Comparison of ENCODE assay signal across 16 cellular contexts in the genomic region with DNA sequence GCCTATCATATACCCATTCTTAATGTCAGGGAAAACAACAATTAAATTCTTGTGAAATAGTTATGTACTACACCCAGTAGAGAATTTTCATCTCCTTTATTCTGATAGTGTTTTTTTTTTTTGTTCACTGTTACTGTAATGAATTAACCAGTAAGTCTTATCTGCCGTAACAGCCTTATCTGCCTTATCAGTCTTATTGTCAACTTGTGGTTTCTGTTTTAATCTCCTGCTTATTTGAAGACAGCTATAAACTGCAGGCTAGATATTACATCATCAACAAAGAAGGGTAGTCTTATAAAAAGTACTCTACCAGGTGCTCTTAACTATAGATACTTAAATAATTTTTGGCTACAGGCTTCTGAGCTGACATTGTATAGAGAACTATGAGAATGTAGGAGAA.
DNase-seq lines count a peak whose midpoint lies in the region; ATAC-seq and TF ChIP-seq lines count a peak whose summit lies in the region.
"Had no signal": no experiment of that assay in that cellular context is flagged by ENCODE, and none has a peak within 500 bp of the region (broad histone marks: within the 10 kb centered on the region; RNA-seq: fewer than 3 reads in every experiment).

No MANE protein-coding gene starts in this region.

- POLR2A ChIA-PET in HEK293 (lab: Yijun Ruan, JAX): no interaction called here

- CTCF ChIA-PET in HEK293 (lab: Yijun Ruan, JAX): interaction anchor here (0.6 kb wide), 1 partner anchor 23 kb away, joined by 3 read pairs; no protein-coding TSS in a partner anchor

- no peaks in the 10 kb centered on the region for H3K36me3 ChIP-seq in HEK293 (ENCODE audit: control insufficient read depth in 2 of 2, insufficient read depth in 1 of 2, low read length in 2 of 2)
- no peaks in the 10 kb centered on the region for H3K36me3 ChIP-seq in body of pancreas (replicated peaks in 1 of 2; ENCODE audit: insufficient read depth in 1 of 2, low read depth in 2 of 2)
- H3K36me3 ChIP-seq in stomach: no peaks in the 10 kb centered on the region
- no peaks in the 10 kb centered on the region for H3K36me3 ChIP-seq in Peyer's patch
- H3K36me3 ChIP-seq: BLaER1 treated with 17β-estradiol and CSF1 and Interleukin-3, amounts not matched to agents 10 nM and 100 nM; HAP-1 had no signal

- H3K9me3 ChIP-seq in HEK293 (ENCODE audit: control insufficient read depth, insufficient read depth, low read depth, low read length): no peaks in the 10 kb centered on the region
- H3K9me3 ChIP-seq in body of pancreas: no peaks in the 10 kb centered on the region
- no peaks in the 10 kb centered on the region for H3K9me3 ChIP-seq in stomach
- no peaks in the 10 kb centered on the region for H3K9me3 ChIP-seq in Peyer's patch
- H3K9me3 ChIP-seq: BLaER1 treated with 17β-estradiol and CSF1 and Interleukin-3, amounts not matched to agents 10 nM and 100 nM; HAP-1 had no signal

- no peak overlapping the region for H3K4me3 ChIP-seq in HEK293 (ENCODE audit: low read depth, low read length)
- H3K4me3 ChIP-seq in body of pancreas: no peak overlapping the region
- H3K4me3 ChIP-seq in fibroblast of pulmonary artery (replicated peaks; ENCODE audit: low read depth, low read length): no peak overlapping the region
- H3K4me3 ChIP-seq in stomach: no peak overlapping the region
- H3K4me3 ChIP-seq in Peyer's patch: no peak overlapping the region
- H3K4me3 ChIP-seq: BLaER1 treated with 17β-estradiol and CSF1 and Interleukin-3, amounts not matched to agents 10 nM and 100 nM; HAP-1 had no signal

- H3K27me3 ChIP-seq in body of pancreas: no peaks in the 10 kb centered on the region
- peaks cover 0 to 3% (median 0%) of the 10 kb centered on the region in 3 donors for H3K27me3 ChIP-seq in stomach
- H3K27me3 ChIP-seq in Peyer's patch: no peaks in the 10 kb centered on the region

- TF ChIP-seq POLR2A in body of pancreas (IDR thresholded peaks at IDR 0.05): no peak
- no peak for TF ChIP-seq POLR2A in stomach (IDR thresholded peaks at IDR 0.05)
- TF ChIP-seq POLR2A in Peyer's patch (IDR thresholded peaks at IDR 0.05): no peak

- ATAC-seq in body of pancreas: peak; percentile 33

- TF ChIP-seq CTCF in HEK293 (tag by site-specific recombination; IDR thresholded peaks at IDR 0.05): no peak
- no peak for TF ChIP-seq CTCF in body of pancreas (IDR thresholded peaks at IDR 0.05)
- no peak for TF ChIP-seq CTCF in fibroblast of pulmonary artery (IDR thresholded peaks at IDR 0.05; ENCODE audit: low read length, missing control alignments)
- no peak for TF ChIP-seq CTCF in stomach (IDR thresholded peaks at IDR 0.05)
- no peak for TF ChIP-seq CTCF in Peyer's patch (IDR thresholded peaks at IDR 0.05)

- H3K4me1 ChIP-seq in HEK293 (ENCODE audit: control insufficient read depth, insufficient read depth, low read length) (no peaks in the 10 kb centered on the region), body of pancreas (peaks cover 7% of the 10 kb centered on the region), stomach (no peaks in the 10 kb centered on the region), Peyer's patch (no peaks in the 10 kb centered on the region)
- H3K4me1 ChIP-seq: BLaER1 treated with 17β-estradiol and CSF1 and Interleukin-3, amounts not matched to agents 10 nM and 100 nM; HAP-1 had no signal

- no peak for TF ChIP-seq EP300 in stomach (IDR thresholded peaks at IDR 0.05)

- no peak overlapping the region for H3K27ac ChIP-seq in HEK293 (ENCODE audit: extremely low read depth, low read depth, low read length)
- no peak overlapping the region for H3K27ac ChIP-seq in body of pancreas
- H3K27ac ChIP-seq in stomach: no peak overlapping the region
- H3K27ac ChIP-seq in Peyer's patch: no peak overlapping the region
- H3K27ac ChIP-seq: BLaER1 treated with 17β-estradiol and CSF1 and Interleukin-3, amounts not matched to agents 10 nM and 100 nM had no signal

- WGBS in body of pancreas, 2 donors: 4 to 5% methylated on average over 1 of the region's 1 CpG
- WGBS in stomach, 5 donors: 9 to 57% (median 17%) methylated on average over 1 of the region's 1 CpG

- DNase-seq in body of pancreas: no peak
- DNase-seq in fibroblast of pulmonary artery (ENCODE audit: low read depth): peak; percentile 7
- DNase-seq in pulmonary artery endothelial cell (ENCODE audit: low read depth, low spot score): peak; percentile 2
- no peak for DNase-seq in SKM-1 (lab: John Stamatoyannopoulos, UW; ENCODE audit: unreplicated experiment)
- DNase-seq in stomach: no peak
- no peak for DNase-seq in Peyer's patch
- DNase-seq: 8988T; ACHN; CD4-positive, CD25-positive, alpha-beta regulatory T cell; DMS53; GF-D8; GOT3; HFFc6 had no signal

- intact Hi-C loops in body of pancreas (cut with DNase I) (no loop called here), stomach (cut with DNase I; ENCODE audit: low total_unique reads) (no loop called here)

TF ChIP-seq in HEK293, 187 proteins besides CTCF, POLR2A, EP300 and RAD21:
- TF ChIP-seq BCL11B (tag by site-specific recombination; IDR thresholded peaks at IDR 0.05; ENCODE audit: low read depth) (no peak), TCF7L2 (IDR thresholded peaks at IDR 0.05; ENCODE audit: borderline replicate concordance, low read depth, low read length) (peak; percentile 69; the same call in 1 of the 2 replicates)

Comparison
In these comparisons a context has a peak if more than half of its experiments do, and no peak if none do; other contexts are left out.
1. DNase-seq: peak in fibroblast of pulmonary artery (single experiment) and pulmonary artery endothelial cell (single experiment); none in body of pancreas (0 of 4), SKM-1 (single experiment), stomach (single experiment) and Peyer's patch (0 of 3).